In genomic region chr4:117421706-117422105, GRCh38 we compare ENCODE assay signal across 19 cellular contexts.
"Had no signal": no experiment of that assay in that cellular context is flagged by ENCODE, and none has a peak within 500 bp of the region (broad histone marks: within the 10 kb centered on the region; RNA-seq: fewer than 3 reads in every experiment).

No MANE protein-coding gene starts in this region.

- DNase-seq: activated CD4-positive, alpha-beta T cell treated with anti-CD3 and anti-CD28 coated beads, Interleukin-2, amount 50 U/mL, for 4 hours; activated CD8-positive, alpha-beta memory T cell treated with anti-CD3 and anti-CD28 coated beads for 24 hours; activated CD8-positive, alpha-beta memory T cell treated with anti-CD3 and anti-CD28 coated beads, Interleukin-2, amount 50 U/mL, for 4 hours; activated naive CD4-positive, alpha-beta T cell; activated T-cell treated with anti-CD3 and anti-CD28 coated beads, Interleukin-2, amount 50 U/mL, for 24 hours; central memory CD4-positive, alpha-beta T cell; effector memory CD4-positive, alpha-beta T cell; glutamatergic neuron; hypothalamus; mucosa of descending colon; nephron progenitor cell; pancreas; psoas muscle; right cardiac atrium; stimulated activated CD4-positive, alpha-beta T cell treated with anti-CD3 and anti-CD28 coated beads, Interleukin-12 subunit alpha, Interleukin-12 subunit beta, amount 100 ng/mL, for 4 hours; stimulated activated CD4-positive, alpha-beta T cell treated with anti-CD3 and anti-CD28 coated beads, Interleukin-4, amount 100 ng/mL, for 4 hours; stimulated activated naive CD8-positive, alpha-beta T cell treated with anti-CD3 and anti-CD28 coated beads, Interleukin-15, Interleukin-2, amounts not matched to agents 100 U/mL and 50 U/mL, for 24 hours; thyroid gland; upper lobe of right lung had no signal
